Comparison of ENCODE assay signal across 8 cellular contexts in the genomic region with DNA sequence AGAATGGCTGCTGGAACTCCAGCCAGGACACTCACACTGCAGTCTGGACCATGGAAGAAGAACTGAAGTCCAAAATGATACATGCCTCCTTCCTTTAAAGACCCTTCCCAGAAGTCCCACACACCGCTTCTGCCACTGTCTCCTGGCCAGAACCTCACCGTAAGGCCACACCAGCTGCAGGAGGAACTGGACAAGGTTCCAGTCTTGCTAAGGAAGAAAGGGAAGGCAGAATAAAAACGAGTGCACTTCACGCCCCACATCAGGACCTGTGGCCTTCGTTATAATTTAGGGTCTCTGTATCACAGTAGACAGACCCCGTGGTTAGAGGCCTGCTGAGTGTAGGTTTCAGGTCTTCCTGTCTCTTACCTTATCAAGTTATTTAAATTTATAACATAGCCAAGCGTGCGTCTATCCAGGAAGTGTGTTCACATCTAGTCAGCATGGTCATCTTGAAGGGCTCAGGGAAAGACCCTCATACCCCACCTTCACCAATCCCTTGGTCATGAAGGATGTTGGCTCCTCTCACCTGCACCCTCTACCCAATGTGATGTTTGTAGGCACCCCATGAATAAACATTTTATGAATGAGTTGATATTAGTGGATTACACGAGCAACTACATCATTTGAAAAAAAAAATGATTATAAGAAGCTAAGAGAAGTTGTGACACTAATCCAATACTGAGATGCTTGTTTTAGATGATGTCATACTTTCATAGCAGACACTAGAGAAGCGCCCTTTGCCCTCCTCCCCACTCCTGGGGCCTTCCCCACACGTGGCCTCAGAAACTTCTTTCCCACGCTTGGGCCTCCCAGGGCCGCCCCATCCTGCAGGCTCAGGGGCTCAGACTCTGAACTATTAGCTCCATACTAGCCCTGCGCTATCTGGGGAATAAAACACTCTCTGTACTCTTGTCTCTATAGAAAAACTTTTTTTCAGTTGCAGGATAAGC.
DNase-seq lines count a peak whose midpoint lies in the region; ATAC-seq lines count a peak whose summit lies in the region.

No MANE protein-coding gene starts in this region.

- H3K36me3 Mint-ChIP-seq in activated CD4-positive, alpha-beta T cell treated with anti-CD3 and anti-CD28 coated beads for 36 hours (ENCODE audit: low read depth): peaks cover 1% of the 10 kb centered on the region
- H3K36me3 Mint-ChIP-seq in activated T-cell treated with anti-CD3 and anti-CD28 coated beads, Interleukin-2, amount 50 U/mL, for 72 hours (ENCODE audit: insufficient read depth in 2 of 2): no peaks in the 10 kb centered on the region
- H3K36me3 Mint-ChIP-seq in stimulated activated naive B cell treated with anti-CD40 and anti-IgM and Interleukin-4, amounts not matched to agents 10 μg/mL and 1 μg/mL and 100 μg/mL, for 72 hours: peaks cover 0 to 3% of the 10 kb centered on the region in 2 donors
- H3K36me3 Mint-ChIP-seq in immature natural killer cell: peaks cover 0 to 3% (median 0%) of the 10 kb centered on the region in 3 donors

- H3K9me3 Mint-ChIP-seq in activated CD4-positive, alpha-beta T cell treated with anti-CD3 and anti-CD28 coated beads for 36 hours (ENCODE audit: low read depth): no peaks in the 10 kb centered on the region
- H3K9me3 Mint-ChIP-seq in activated T-cell treated with anti-CD3 and anti-CD28 coated beads, Interleukin-2, amount 50 U/mL, for 72 hours: no peaks in the 10 kb centered on the region
- H3K9me3 Mint-ChIP-seq in stimulated activated naive B cell treated with anti-CD40 and anti-IgM and Interleukin-4, amounts not matched to agents 10 μg/mL and 1 μg/mL and 100 μg/mL, for 72 hours: no peaks in the 10 kb centered on the region
- no peaks in the 10 kb centered on the region for H3K9me3 Mint-ChIP-seq in immature natural killer cell

- H3K27me3 Mint-ChIP-seq in activated CD4-positive, alpha-beta T cell treated with anti-CD3 and anti-CD28 coated beads for 36 hours: no peaks in the 10 kb centered on the region
- H3K27me3 Mint-ChIP-seq in activated T-cell treated with anti-CD3 and anti-CD28 coated beads, Interleukin-2, amount 50 U/mL, for 72 hours (ENCODE audit: low read depth): no peaks in the 10 kb centered on the region
- H3K27me3 Mint-ChIP-seq in stimulated activated naive B cell treated with anti-CD40 and anti-IgM and Interleukin-4, amounts not matched to agents 10 μg/mL and 1 μg/mL and 100 μg/mL, for 72 hours: no peaks in the 10 kb centered on the region
- peaks cover 0 to 1% (median 0%) of the 10 kb centered on the region in 3 donors for H3K27me3 Mint-ChIP-seq in immature natural killer cell (ENCODE audit: low read depth in 3 of 3)

- no peak overlapping the region for H3K4me3 Mint-ChIP-seq in activated CD4-positive, alpha-beta T cell treated with anti-CD3 and anti-CD28 coated beads for 36 hours
- peak overlapping the region; percentile 77 to 88 for H3K4me3 Mint-ChIP-seq in activated T-cell treated with anti-CD3 and anti-CD28 coated beads, Interleukin-2, amount 50 U/mL, for 72 hours
- peak overlapping the region; percentile 36 to 58 for H3K4me3 Mint-ChIP-seq in stimulated activated naive B cell treated with anti-CD40 and anti-IgM and Interleukin-4, amounts not matched to agents 10 μg/mL and 1 μg/mL and 100 μg/mL, for 72 hours
- H3K4me3 Mint-ChIP-seq in immature natural killer cell: no peak overlapping the region

- H3K27ac Mint-ChIP-seq in activated CD4-positive, alpha-beta T cell treated with anti-CD3 and anti-CD28 coated beads for 36 hours: peak overlapping the region; percentile 86
- H3K27ac Mint-ChIP-seq in activated T-cell treated with anti-CD3 and anti-CD28 coated beads, Interleukin-2, amount 50 U/mL, for 72 hours: peak overlapping the region; percentile 93
- H3K27ac Mint-ChIP-seq in stimulated activated naive B cell treated with anti-CD40 and anti-IgM and Interleukin-4, amounts not matched to agents 10 μg/mL and 1 μg/mL and 100 μg/mL, for 72 hours: peak overlapping the region; percentile 99
- no peak overlapping the region for H3K27ac Mint-ChIP-seq in immature natural killer cell

- POLR2A ChIA-PET in activated CD4-positive, alpha-beta T cell treated with anti-CD3 and anti-CD28 coated beads for 36 hours (lab: Charles Lee): interaction anchor here (0.6 to 1.2 kb wide), 3 partner anchors 9 to 187 kb away, joined by 3 to 5 read pairs (median 3); no protein-coding TSS in a partner anchor

- ATAC-seq in activated CD4-positive, alpha-beta T cell treated with anti-CD3 and anti-CD28 coated beads for 36 hours: peak; percentile 76
- ATAC-seq in HG02981 (IDR thresholded peaks at IDR 0.05; ENCODE audit: unreplicated experiment): peak; percentile 40
- peak; percentile 59 to 79 for ATAC-seq in activated T-cell treated with anti-CD3 and anti-CD28 coated beads, Interleukin-2, amount 50 U/mL, for 72 hours (replicated peaks in 1 of 2)
- peak; percentile 38 to 51 for ATAC-seq in stimulated activated naive B cell treated with anti-CD40 and anti-IgM and Interleukin-4, amounts not matched to agents 10 μg/mL and 1 μg/mL and 100 μg/mL, for 72 hours (replicated peaks)

- intact Hi-C loops in activated CD4-positive, alpha-beta T cell treated with anti-CD3 and anti-CD28 coated beads for 36 hours (cut with DNase I, micrococcal nuclease): loop anchor here (1.0 to 5.0 kb wide), 2 partner anchors 9 to 191 kb away; no protein-coding TSS in a partner anchor

- H3K4me1 Mint-ChIP-seq in activated CD4-positive, alpha-beta T cell treated with anti-CD3 and anti-CD28 coated beads for 36 hours: peaks cover 68% of the 10 kb centered on the region
- H3K4me1 Mint-ChIP-seq in activated T-cell treated with anti-CD3 and anti-CD28 coated beads, Interleukin-2, amount 50 U/mL, for 72 hours (ENCODE audit: low read depth): peaks cover 86% of the 10 kb centered on the region
- peaks cover 36 to 92% of the 10 kb centered on the region in 2 donors for H3K4me1 Mint-ChIP-seq in stimulated activated naive B cell treated with anti-CD40 and anti-IgM and Interleukin-4, amounts not matched to agents 10 μg/mL and 1 μg/mL and 100 μg/mL, for 72 hours
- peaks cover 4 to 30% of the 10 kb centered on the region in 2 donors for H3K4me1 Mint-ChIP-seq in immature natural killer cell

- peak; percentile 76 for DNase-seq in activated CD4-positive, alpha-beta T cell treated with anti-CD3 and anti-CD28 coated beads for 36 hours
- no peak for DNase-seq in activated CD4-positive, alpha-beta T cell treated with anti-CD3 and anti-CD28 coated beads for 4 hours
- DNase-seq in activated T-cell treated with anti-CD3 and anti-CD28 coated beads, Interleukin-2, amount 50 U/mL, for 72 hours: peak; percentile 59 to 68
- DNase-seq in stimulated activated naive B cell treated with anti-CD40 and anti-IgM and Interleukin-4, amounts not matched to agents 10 μg/mL and 1 μg/mL and 100 μg/mL, for 72 hours: peak; percentile 55
- no peak for DNase-seq in 8988T
- DNase-seq in NCI-H1694 treated with DMSO at 0.1 percent for 48 hours (lab: John Stamatoyannopoulos, UW): no peak
- DNase-seq in immature natural killer cell: no peak

- CTCF ChIA-PET in activated CD4-positive, alpha-beta T cell treated with anti-CD3 and anti-CD28 coated beads for 36 hours (lab: Charles Lee): interaction anchor here (0.8 to 1.6 kb wide), 4 partner anchors 9 to 44 kb away, joined by 3 to 7 read pairs (median 3); no protein-coding TSS in a partner anchor

Comparison
In these comparisons a context has a peak if more than half of its experiments do, and no peak if none do; other contexts are left out.
1. DNase-seq: peak in activated CD4-positive, alpha-beta T cell treated with anti-CD3 and anti-CD28 coated beads for 36 hours (single experiment), activated T-cell treated with anti-CD3 and anti-CD28 coated beads, Interleukin-2, amount 50 U/mL, for 72 hours (2 of 2) and stimulated activated naive B cell treated with anti-CD40 and anti-IgM and Interleukin-4, amounts not matched to agents 10 μg/mL and 1 μg/mL and 100 μg/mL, for 72 hours (single experiment); none in activated CD4-positive, alpha-beta T cell treated with anti-CD3 and anti-CD28 coated beads for 4 hours (0 of 2), 8988T (single experiment), NCI-H1694 treated with DMSO at 0.1 percent for 48 hours (single experiment) and immature natural killer cell (0 of 3).
2. H3K27ac Mint-ChIP-seq: peak in activated CD4-positive, alpha-beta T cell treated with anti-CD3 and anti-CD28 coated beads for 36 hours (single experiment), activated T-cell treated with anti-CD3 and anti-CD28 coated beads, Interleukin-2, amount 50 U/mL, for 72 hours (single experiment) and stimulated activated naive B cell treated with anti-CD40 and anti-IgM and Interleukin-4, amounts not matched to agents 10 μg/mL and 1 μg/mL and 100 μg/mL, for 72 hours (single experiment); none in immature natural killer cell (0 of 6).
3. H3K4me3 Mint-ChIP-seq: peak in activated T-cell treated with anti-CD3 and anti-CD28 coated beads, Interleukin-2, amount 50 U/mL, for 72 hours (2 of 2) and stimulated activated naive B cell treated with anti-CD40 and anti-IgM and Interleukin-4, amounts not matched to agents 10 μg/mL and 1 μg/mL and 100 μg/mL, for 72 hours (2 of 2); none in activated CD4-positive, alpha-beta T cell treated with anti-CD3 and anti-CD28 coated beads for 36 hours (single experiment) and immature natural killer cell (0 of 5).
4. Peak in every context shown above with its lines, with median percentiles within 50 percentile points of each other: ATAC-seq.